14 cellular contexts compared by ENCODE assay signal in genomic region chrX:101774340-101774739, GRCh38.
DNase-seq lines count a peak whose midpoint lies in the region; ATAC-seq and TF ChIP-seq lines count a peak whose summit lies in the region.
"Had no signal": no experiment of that assay in that cellular context is flagged by ENCODE, and none has a peak within 500 bp of the region (broad histone marks: within the 10 kb centered on the region; RNA-seq: fewer than 3 reads in every experiment).

No MANE protein-coding gene starts in this region.

- ATAC-seq in GM18861 (IDR thresholded peaks at IDR 0.05; ENCODE audit: unreplicated experiment) = peak; percentile 99
- ATAC-seq in GM21381 (IDR thresholded peaks at IDR 0.05; ENCODE audit: unreplicated experiment) = peak; percentile 100
- ATAC-seq in HG02943 (IDR thresholded peaks at IDR 0.05; ENCODE audit: low read depth, unreplicated experiment) = peak; percentile 96
- peak; percentile 100 for ATAC-seq in HG03521 (IDR thresholded peaks at IDR 0.05; ENCODE audit: unreplicated experiment)
- no peak for ATAC-seq in T-helper 17 cell
- no peak for ATAC-seq in gastroesophageal sphincter
- ATAC-seq: left ventricle myocardium superior had no signal

- H3K9me3 Mint-ChIP-seq in endothelial cell (ENCODE audit: unreplicated experiment) = no peaks in the 10 kb centered on the region
- H3K9me3 Mint-ChIP-seq: CD4-positive, CD25-positive, alpha-beta regulatory T cell had no signal

- H3K4me3 Mint-ChIP-seq in T-helper 17 cell (no peak overlapping the region), endothelial cell (ENCODE audit: unreplicated experiment) (no peak overlapping the region)
- H3K4me3 Mint-ChIP-seq: CD4-positive, CD25-positive, alpha-beta regulatory T cell had no signal

- no peak for TF ChIP-seq POLR2A in gastroesophageal sphincter (IDR thresholded peaks at IDR 0.05)
- no peak for TF ChIP-seq POLR2A in lower leg skin (IDR thresholded peaks at IDR 0.05)

- DNase-seq in T-helper 17 cell (no peak), endothelial cell (ENCODE audit: low spot score) (no peak), lower leg skin (ENCODE audit: low spot score in 2 of 2) (no peak)
- DNase-seq: amniotic stem cell; CD4-positive, CD25-positive, alpha-beta regulatory T cell; effector memory CD4-positive, alpha-beta T cell; GF-D8; left ventricle myocardium superior; spleen had no signal

- no peaks in the 10 kb centered on the region for H3K27me3 ChIP-seq in gastroesophageal sphincter

- H3K27me3 Mint-ChIP-seq in T-helper 17 cell (no peaks in the 10 kb centered on the region), endothelial cell (ENCODE audit: unreplicated experiment) (no peaks in the 10 kb centered on the region)
- H3K27me3 Mint-ChIP-seq: CD4-positive, CD25-positive, alpha-beta regulatory T cell had no signal

- WGBS in gastroesophageal sphincter (ENCODE audit: low coverage in 1 of 2), 2 donors = no CpG with 5 or more reads among the region's 1 CpG
- 100% methylated on average over 1 of the region's 1 CpG; no CpG with 5 or more reads in 1 of the 2 donors for WGBS in lower leg skin, 2 donors

- H3K9me3 ChIP-seq in T-helper 17 cell (ENCODE audit: control insufficient read depth, low read length, poor library complexity, severe bottlenecking) = peaks cover 5% of the 10 kb centered on the region
- no peaks in the 10 kb centered on the region for H3K9me3 ChIP-seq in gastroesophageal sphincter

- H3K4me3 ChIP-seq in gastroesophageal sphincter (no peak overlapping the region), lower leg skin (ENCODE audit: low read depth, poor library complexity, severe bottlenecking) (no peak overlapping the region)
- H3K4me3 ChIP-seq: spleen had no signal

- no peaks in the 10 kb centered on the region for H3K36me3 ChIP-seq in gastroesophageal sphincter
- H3K36me3 ChIP-seq: spleen had no signal

- no peak for TF ChIP-seq EP300 in gastroesophageal sphincter (IDR thresholded peaks at IDR 0.05)

- no peaks in the 10 kb centered on the region for H3K36me3 Mint-ChIP-seq in T-helper 17 cell (ENCODE audit: low read depth)
- no peaks in the 10 kb centered on the region for H3K36me3 Mint-ChIP-seq in endothelial cell (ENCODE audit: low read depth, unreplicated experiment)
- H3K36me3 Mint-ChIP-seq: CD4-positive, CD25-positive, alpha-beta regulatory T cell had no signal

- no peaks in the 10 kb centered on the region for H3K4me1 ChIP-seq in gastroesophageal sphincter
- H3K4me1 ChIP-seq: spleen had no signal

- H3K4me1 Mint-ChIP-seq in T-helper 17 cell (no peaks in the 10 kb centered on the region), endothelial cell (ENCODE audit: unreplicated experiment) (no peaks in the 10 kb centered on the region)
- H3K4me1 Mint-ChIP-seq: CD4-positive, CD25-positive, alpha-beta regulatory T cell had no signal

- intact Hi-C loops in lower leg skin (cut with DNase I; ENCODE audit: low total_unique reads) = no loop called here

- no peak overlapping the region for H3K27ac Mint-ChIP-seq in T-helper 17 cell
- no peak overlapping the region for H3K27ac Mint-ChIP-seq in endothelial cell (ENCODE audit: unreplicated experiment)
- H3K27ac Mint-ChIP-seq: CD4-positive, CD25-positive, alpha-beta regulatory T cell had no signal

- TF ChIP-seq CTCF in endothelial cell (IDR thresholded peaks at IDR 0.05; ENCODE audit: unreplicated experiment) (no peak), gastroesophageal sphincter (IDR thresholded peaks at IDR 0.05) (no peak), lower leg skin (IDR thresholded peaks at IDR 0.05) (no peak)

- no peak overlapping the region for H3K27ac ChIP-seq in gastroesophageal sphincter
- H3K27ac ChIP-seq: spleen had no signal

Comparison
In these comparisons a context has a peak if more than half of its experiments do, and no peak if none do; other contexts are left out.
1. ATAC-seq: peak in GM18861 (single experiment), GM21381 (single experiment), HG02943 (single experiment) and HG03521 (single experiment); none in T-helper 17 cell (single experiment) and gastroesophageal sphincter (single experiment).